ENCODE assay signal across 37 cellular contexts in genomic region chr16:53855056-53855455, GRCh38.
"Had no signal": no experiment of that assay in that cellular context is flagged by ENCODE, and none has a peak within 500 bp of the region (broad histone marks: within the 10 kb centered on the region; RNA-seq: fewer than 3 reads in every experiment).

No MANE protein-coding gene starts in this region.

- H3K27me3 ChIP-seq: adrenal gland, body of pancreas, brain microvascular endothelial cell, breast epithelium had no signal

- H3K27ac Mint-ChIP-seq: activated B cell treated with CpG ODN at 0.5 μM for 24 hours; activated CD4-positive, alpha-beta memory T cell treated with anti-CD3 and anti-CD28 coated beads for 36 hours; activated CD4-positive, alpha-beta T cell treated with anti-CD3 and anti-CD28 coated beads, Interleukin-2, amount 10 ng/mL, durations not matched to agents 24 days and 14 days; activated CD8-positive, alpha-beta T cell treated with anti-CD3 and anti-CD28 coated beads for 36 hours; activated naive CD4-positive, alpha-beta T cell treated with anti-CD3 and anti-CD28 coated beads for 36 hours; activated naive CD8-positive, alpha-beta T cell treated with anti-CD3 and anti-CD28 coated beads for 36 hours; activated T-cell treated with anti-CD3 and anti-CD28 coated beads, Interleukin-2, amount 50 U/mL, for 72 hours; activated T-helper 1 cell treated with anti-CD3 and anti-CD28 coated beads, Interleukin-12 subunit alpha, Interleukin-12 subunit beta, Interleukin-2, Interleukin-4 antibody, amounts not matched to agents 30 ng/mL and 10 ng/mL and 1 ng/mL, durations not matched to agents 14 hours and 24 hours and 36 hours; activated T-helper 17 cell treated with anti-CD3 and anti-CD28 coated beads, Interleukin-2, amount 50 U/mL, for 72 hours; T-helper 1 cell treated with Interleukin-12 subunit alpha and Interleukin-12 subunit beta and Interleukin-4 antibody, amounts not matched to agents 30 μg/mL and 1 μg/mL, for 36 hours; T-helper 2 cell treated with Interferon-gamma antibody and Interleukin-4, amounts not matched to agents 5 μg/mL and 100 μg/mL, for 36 hours had no signal

- H3K9me3 Mint-ChIP-seq: activated naive CD4-positive, alpha-beta T cell treated with anti-CD3 and anti-CD28 coated beads for 36 hours; activated naive CD4-positive, alpha-beta T cell treated with anti-CD3 and anti-CD28 coated beads, Interleukin-2, amount 50 U/mL, for 72 hours; activated T-cell treated with anti-CD3 and anti-CD28 coated beads, Interleukin-2, amount 50 U/mL, for 4 hours; activated T-cell treated with anti-CD3 and anti-CD28 coated beads, Interleukin-2, amount 50 U/mL, for 72 hours; activated T-helper 17 cell treated with anti-CD3 and anti-CD28 coated beads, Interleukin-2, amount 50 U/mL, for 72 hours had no signal

- H3K9me3 ChIP-seq: adrenal gland, body of pancreas, breast epithelium had no signal

- DNase-seq: activated B cell treated with CpG ODN at 0.5 μM for 24 hours; activated CD4-positive, alpha-beta memory T cell treated with anti-CD3 and anti-CD28 coated beads for 36 hours; activated CD4-positive, alpha-beta T cell treated with anti-CD3 and anti-CD28 coated beads for 4 hours; activated CD4-positive, alpha-beta T cell treated with anti-CD3 and anti-CD28 coated beads, Interleukin-2, amount 10 ng/mL, durations not matched to agents 24 days and 14 days; activated CD4-positive, alpha-beta T cell treated with anti-CD3 and anti-CD28 coated beads, Interleukin-2, amount 50 U/mL, for 1 hour; activated CD4-positive, alpha-beta T cell treated with anti-CD3 and anti-CD28 coated beads, Interleukin-2, amount 50 U/mL, for 4 hours; activated CD4-positive, CD25-positive, alpha-beta regulatory T cell treated with anti-CD3 and anti-CD28 coated beads, Interleukin-2, amount 50 U/mL, for 72 hours; activated CD8-positive, alpha-beta memory T cell treated with anti-CD3 and anti-CD28 coated beads, Interleukin-2, amount 50 U/mL, for 4 hours; activated CD8-positive, alpha-beta T cell treated with anti-CD3 and anti-CD28 coated beads for 36 hours; activated effector memory CD4-positive, alpha-beta T cell treated with anti-CD3 and anti-CD28 coated beads, Interleukin-2, amount 50 U/mL, for 16 hours; activated gamma-delta T cell treated with Interleukin-2 at 50 U/mL for 16 hours; activated naive CD4-positive, alpha-beta T cell; activated naive CD4-positive, alpha-beta T cell treated with anti-CD3 and anti-CD28 coated beads for 36 hours; activated naive CD4-positive, alpha-beta T cell treated with anti-CD3 and anti-CD28 coated beads, Interleukin-2, amount 50 U/mL, for 16 hours; activated naive CD8-positive, alpha-beta T cell treated with anti-CD3 and anti-CD28 coated beads for 36 hours; activated T-cell treated with anti-CD3 and anti-CD28 coated beads for 4 hours; activated T-cell treated with anti-CD3 and anti-CD28 coated beads, Interleukin-2, amount 50 U/mL, for 1 hour; activated T-cell treated with anti-CD3 and anti-CD28 coated beads, Interleukin-2, amount 50 U/mL, for 4 hours; activated T-cell treated with anti-CD3 and anti-CD28 coated beads, Interleukin-2, amount 50 U/mL, for 72 hours; adrenal gland; amniotic stem cell; aorta; body of pancreas; brain microvascular endothelial cell; central memory CD4-positive, alpha-beta T cell; T-helper 1 cell; T-helper 2 cell; T-helper 9 cell had no signal

- H3K4me3 Mint-ChIP-seq: activated B cell treated with CpG ODN at 0.5 μM for 24 hours; activated CD4-positive, alpha-beta memory T cell treated with anti-CD3 and anti-CD28 coated beads for 36 hours; activated CD4-positive, alpha-beta T cell treated with anti-CD3 and anti-CD28 coated beads, Interleukin-2, amount 10 ng/mL, durations not matched to agents 24 days and 14 days; activated CD8-positive, alpha-beta T cell treated with anti-CD3 and anti-CD28 coated beads for 36 hours; activated naive CD4-positive, alpha-beta T cell treated with anti-CD3 and anti-CD28 coated beads for 36 hours; activated naive CD8-positive, alpha-beta T cell treated with anti-CD3 and anti-CD28 coated beads for 36 hours; activated T-cell treated with anti-CD3 and anti-CD28 coated beads, Interleukin-2, amount 50 U/mL, for 4 hours; activated T-cell treated with anti-CD3 and anti-CD28 coated beads, Interleukin-2, amount 50 U/mL, for 72 hours; activated T-helper 1 cell treated with anti-CD3 and anti-CD28 coated beads, Interleukin-12 subunit alpha, Interleukin-12 subunit beta, Interleukin-2, Interleukin-4 antibody, amounts not matched to agents 30 ng/mL and 10 ng/mL and 1 ng/mL, durations not matched to agents 14 hours and 24 hours and 36 hours; activated T-helper 17 cell treated with anti-CD3 and anti-CD28 coated beads, Interleukin-2, amount 50 U/mL, for 72 hours; T-helper 1 cell treated with Interleukin-12 subunit alpha and Interleukin-12 subunit beta and Interleukin-4 antibody, amounts not matched to agents 30 μg/mL and 1 μg/mL, for 36 hours; T-helper 2 cell treated with Interferon-gamma antibody and Interleukin-4, amounts not matched to agents 5 μg/mL and 100 μg/mL, for 36 hours had no signal

- H3K27ac ChIP-seq: adrenal gland, body of pancreas, brain microvascular endothelial cell, breast epithelium, VCaP had no signal

- H3K4me1 ChIP-seq: body of pancreas, breast epithelium had no signal

- H3K27me3 Mint-ChIP-seq: activated B cell treated with CpG ODN at 0.5 μM for 24 hours; activated CD4-positive, alpha-beta memory T cell treated with anti-CD3 and anti-CD28 coated beads for 36 hours; activated CD4-positive, alpha-beta T cell treated with anti-CD3 and anti-CD28 coated beads, Interleukin-2, amount 10 ng/mL, durations not matched to agents 24 days and 14 days; activated CD8-positive, alpha-beta T cell treated with anti-CD3 and anti-CD28 coated beads for 36 hours; activated naive CD8-positive, alpha-beta T cell treated with anti-CD3 and anti-CD28 coated beads for 36 hours; activated T-helper 17 cell treated with anti-CD3 and anti-CD28 coated beads, Interleukin-2, amount 50 U/mL, for 72 hours had no signal

- FAIRE-seq: astrocyte, colon had no signal

- H3K4me1 Mint-ChIP-seq: activated B cell treated with CpG ODN at 0.5 μM for 24 hours; activated CD4-positive, alpha-beta T cell treated with anti-CD3 and anti-CD28 coated beads, Interleukin-2, amount 10 ng/mL, durations not matched to agents 24 days and 14 days had no signal

- H3K4me3 ChIP-seq: adrenal gland, body of pancreas, breast epithelium had no signal

- ATAC-seq: activated CD8-positive, alpha-beta T cell treated with anti-CD3 and anti-CD28 coated beads for 36 hours; activated naive CD4-positive, alpha-beta T cell treated with anti-CD3 and anti-CD28 coated beads, Interleukin-2, amount 50 U/mL, for 72 hours; activated T-cell treated with anti-CD3 and anti-CD28 coated beads, Interleukin-2, amount 50 U/mL, for 4 hours; activated T-cell treated with anti-CD3 and anti-CD28 coated beads, Interleukin-2, amount 50 U/mL, for 72 hours; activated T-helper 17 cell treated with anti-CD3 and anti-CD28 coated beads, Interleukin-2, amount 50 U/mL, for 72 hours; body of pancreas had no signal

- H3K36me3 ChIP-seq: adrenal gland, brain microvascular endothelial cell, breast epithelium had no signal
